In genomic region chr2:157164891-157165290, GRCh38 we compare ENCODE assay signal across 26 cellular contexts.
"Had no signal": no experiment of that assay in that cellular context is flagged by ENCODE, and none has a peak within 500 bp of the region (broad histone marks: within the 10 kb centered on the region; RNA-seq: fewer than 3 reads in every experiment).

No MANE protein-coding gene starts in this region.

- DNase-seq: stimulated activated CD4-positive, alpha-beta T cell treated with anti-CD3 and anti-CD28 coated beads, Interleukin-2, amount 100 ng/mL, for 48 hours; stimulated activated CD4-positive, alpha-beta T cell treated with anti-CD3 and anti-CD28 coated beads, Interleukin-4, amount 100 ng/mL, for 1 hour; stimulated activated CD4-positive, alpha-beta T cell treated with anti-CD3 and anti-CD28 coated beads, Interleukin-4, amount 100 ng/mL, for 24 hours; stimulated activated CD4-positive, alpha-beta T cell treated with anti-CD3 and anti-CD28 coated beads, Interleukin-4, amount 100 ng/mL, for 4 hours; stimulated activated CD8-positive, alpha-beta memory T cell treated with anti-CD3 and anti-CD28 coated beads, Interleukin-4, amount 100 ng/mL, for 48 hours; stimulated activated naive B cell treated with anti-CD40 and anti-IgM and Interleukin-4, amounts not matched to agents 10 μg/mL and 1 μg/mL and 100 μg/mL, for 72 hours; stimulated activated naive CD4-positive, alpha-beta T cell; stimulated activated naive CD4-positive, alpha-beta T cell treated with Interleukin-2 at 50 U/mL for 16 hours; stimulated activated naive CD8-positive, alpha-beta T cell treated with anti-CD3 and anti-CD28 coated beads, Interleukin-15, amount 100 ng/mL, for 72 hours; stimulated activated naive CD8-positive, alpha-beta T cell treated with anti-CD3 and anti-CD28 coated beads, Interleukin-15, Interleukin-2, amounts not matched to agents 100 U/mL and 50 U/mL, for 24 hours; stomach; substantia nigra; testis; thyroid gland; tibial artery; transverse colon; trophoblast cell; upper lobe of right lung; uterus had no signal

- ATAC-seq: stimulated activated memory B cell treated with anti-CD40 and anti-IgM and Interleukin-4, amounts not matched to agents 10 μg/mL and 1 μg/mL and 100 μg/mL, for 72 hours; stimulated activated naive B cell treated with anti-CD40 and anti-IgM and Interleukin-4, amounts not matched to agents 10 μg/mL and 1 μg/mL and 100 μg/mL, for 72 hours; stimulated activated naive CD8-positive, alpha-beta T cell treated with anti-CD3 and anti-CD28 coated beads, Interleukin-15, amount 100 ng/mL, for 72 hours; stimulated activated naive CD8-positive, alpha-beta T cell treated with anti-CD3 and anti-CD28 coated beads, Interleukin-15, Interleukin-2, amounts not matched to agents 100 U/mL and 50 U/mL, for 24 hours had no signal

- H3K27me3 ChIP-seq: stomach, suprapubic skin, testis, thyroid gland, tibial artery, tibial nerve, transverse colon, upper lobe of left lung, upper lobe of right lung, uterus, vagina had no signal

- FAIRE-seq: urothelium cell line had no signal

- H3K4me1 ChIP-seq: stomach, suprapubic skin, testis, thyroid gland, tibial artery, tibial nerve, upper lobe of left lung, upper lobe of right lung, uterus, vagina had no signal

- H3K27ac ChIP-seq: stomach, suprapubic skin, testis, thoracic aorta, thyroid gland, tibial artery, tibial nerve, transverse colon, upper lobe of left lung, upper lobe of right lung, uterus, vagina had no signal

- H3K36me3 ChIP-seq: stomach, suprapubic skin, thoracic aorta, thyroid gland, tibial artery, tibial nerve, transverse colon, upper lobe of left lung, upper lobe of right lung, uterus, vagina had no signal

- H3K4me3 ChIP-seq: stomach, suprapubic skin, testis, thoracic aorta, thyroid gland, tibial artery, tibial nerve, transverse colon, upper lobe of left lung, upper lobe of right lung, uterus, vagina had no signal

- H3K9me3 ChIP-seq: suprapubic skin, testis, thoracic aorta, thyroid gland, transverse colon, upper lobe of right lung, uterus, vagina had no signal
